ENCODE assay signal across 1 cellular context in the genomic region with DNA sequence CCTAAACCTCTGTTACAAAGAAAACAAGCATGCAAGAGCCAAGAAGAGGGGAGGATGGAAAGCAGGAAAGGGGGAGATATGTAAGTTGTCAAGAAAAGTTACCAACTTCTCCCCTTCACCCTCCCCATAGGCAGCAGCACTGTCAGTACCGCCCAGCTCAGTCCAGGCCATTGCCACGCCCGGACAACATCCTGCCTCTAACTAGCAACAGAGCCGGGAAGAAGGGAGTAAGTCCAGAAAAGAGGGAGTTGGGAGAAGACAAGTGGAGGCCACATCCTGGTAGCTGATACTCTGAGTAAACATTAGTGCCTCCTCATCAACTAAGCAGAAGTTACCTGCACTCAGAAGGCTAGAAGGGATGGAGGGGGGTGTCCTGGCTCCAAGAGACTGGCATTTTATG.
TF ChIP-seq lines count a peak whose summit lies in the region.

No MANE protein-coding gene starts in this region.

TF ChIP-seq in IMR-90, 13 proteins besides CTCF, POLR2A, EP300 and RAD21 (continued from another document):
- TF ChIP-seq RFX5 (IDR thresholded peaks at IDR 0.05; ENCODE audit: low read depth, low read length) (no peak), CHD1 (IDR thresholded peaks at IDR 0.05; ENCODE audit: low read depth, low read length) (no peak)
